Comparison of ENCODE assay signal across 10 cellular contexts in genomic region chr2:43129254-43129653, GRCh38.
DNase-seq lines count a peak whose midpoint lies in the region; ATAC-seq, FAIRE-seq and TF ChIP-seq lines count a peak whose summit lies in the region.
"Had no signal": no experiment of that assay in that cellular context is flagged by ENCODE, and none has a peak within 500 bp of the region (broad histone marks: within the 10 kb centered on the region; RNA-seq: fewer than 3 reads in every experiment).

No MANE protein-coding gene starts in this region.

- H3K4me2 ChIP-seq in A549: no peak overlapping the region

- H3K4me3 Mint-ChIP-seq in nephron progenitor cell: no peak overlapping the region

- no peaks in the 10 kb centered on the region for H3K36me3 Mint-ChIP-seq in nephron progenitor cell (ENCODE audit: low read depth)

- CTCF ChIA-PET in A549 (lab: Yijun Ruan, JAX) (interaction anchor here (1.1 to 8.7 kb wide), 10 partner anchors 15 to 356 kb away, joined by 3 to 76 read pairs (median 16); partner anchors contain the start of gene ZFP36L2), GM10248 (lab: Yijun Ruan, JAX) (interaction anchor here (0.8 to 12.5 kb wide), 8 partner anchors 11 to 448 kb away, joined by 3 to 169 read pairs (median 10); partner anchors contain the start of gene ZFP36L2)

- ATAC-seq in A549: no peak
- ATAC-seq in GM21360 (IDR thresholded peaks at IDR 0.05; ENCODE audit: unreplicated experiment): no peak
- ATAC-seq: left lobe of liver had no signal

- peaks cover 67% of the 10 kb centered on the region for H3K4me1 Mint-ChIP-seq in nephron progenitor cell

- H3K27ac ChIP-seq in A549 (peak overlapping the region; percentile 75 to 86; a peak in 5 of 6 replicates), breast epithelium (peak overlapping the region; percentile 56 to 93)
- H3K27ac ChIP-seq: SK-N-MC had no signal

- no peak for TF ChIP-seq RAD21 in A549 (conservative IDR thresholded peaks at IDR 0.05 in 1 of 2, IDR thresholded peaks at IDR 0.05 in 1 of 2)

- no peaks in the 10 kb centered on the region for H3K36me3 ChIP-seq in breast epithelium

- peak overlapping the region; percentile 71 for H3K27ac Mint-ChIP-seq in nephron progenitor cell

- TF ChIP-seq POLR2A in A549 (IDR thresholded peaks at IDR 0.05; ENCODE audit: low read length) (no peak), breast epithelium (IDR thresholded peaks at IDR 0.05) (no peak)

- intact Hi-C loops in breast epithelium (cut with DNase I; ENCODE audit: low total_unique reads): no loop called here

- TF ChIP-seq EP300 in A549 (IDR thresholded peaks at IDR 0.05): no peak

- DNase-seq in A549 (ENCODE audit: low read depth in 1 of 2, low spot score in 1 of 2) (no peak), GM10248 (ENCODE audit: extremely low spot score) (peak; percentile 8), breast epithelium (ENCODE audit: low spot score in 2 of 2) (no peak), nephron progenitor cell (no peak), NCI-H1092 (lab: John Stamatoyannopoulos, UW) (no peak), NCI-H774 (lab: John Stamatoyannopoulos, UW) (no peak), NCI-H128 (lab: John Stamatoyannopoulos, UW; ENCODE audit: unreplicated experiment) (no peak)

- H3K9me3 ChIP-seq in A549 (no peaks in the 10 kb centered on the region), breast epithelium (no peaks in the 10 kb centered on the region)

- POLR2A ChIA-PET in A549 (lab: Yijun Ruan, JAX): interaction anchor here (1.4 kb wide), 1 partner anchor 97 kb away, joined by 5 read pairs; the partner anchor contains the start of gene ZFP36L2
- POLR2A ChIA-PET in GM10248 (lab: Yijun Ruan, JAX): interaction anchor here (1.0 kb wide), 1 partner anchor 111 kb away, joined by 3 read pairs; no protein-coding TSS in a partner anchor

- no peak for FAIRE-seq in A549 (lab: Jason Lieb, UNC)

- no peak overlapping the region for H3K4me3 ChIP-seq in A549
- H3K4me3 ChIP-seq in breast epithelium: no peak overlapping the region
- H3K4me3 ChIP-seq: SK-N-MC had no signal

- H3K9me3 Mint-ChIP-seq in nephron progenitor cell: no peaks in the 10 kb centered on the region

- H3K4me1 ChIP-seq in A549 (peaks cover 28% of the 10 kb centered on the region), breast epithelium (peaks cover 8 to 25% of the 10 kb centered on the region in 2 donors)

- no peaks in the 10 kb centered on the region for H3K27me3 Mint-ChIP-seq in nephron progenitor cell (ENCODE audit: low read depth, poor library complexity)

- TF ChIP-seq CTCF in A549 (IDR thresholded peaks at IDR 0.05) (no peak), GM10248 (IDR thresholded peaks at IDR 0.05; ENCODE audit: control extremely low read depth, extremely low read depth, low read depth, missing control alignments) (no peak), breast epithelium (IDR thresholded peaks at IDR 0.05) (no peak), nephron progenitor cell (IDR thresholded peaks at IDR 0.05) (no peak)

- 90% methylated on average over 2 of the region's 2 CpGs for WGBS in A549 (ENCODE audit: missing lambda C conversion rate)

- H3K27me3 ChIP-seq in breast epithelium: no peaks in the 10 kb centered on the region

TF ChIP-seq in A549, 52 proteins besides CTCF, POLR2A, EP300 and RAD21:
- TF ChIP-seq ZFP36 (IDR thresholded peaks at IDR 0.05; ENCODE audit: borderline replicate concordance, partially characterized antibody): no peak
- TF ChIP-seq SMC3 (IDR thresholded peaks at IDR 0.05): no peak
